ENCODE assay signal across 26 cellular contexts in genomic region chr16:19292186-19292585, GRCh38. TPM values are rescaled to one million over a fixed set of nuclear protein-coding genes. Genes with fewer than 3 reads are reported as not detected.
"Had no signal": no experiment of that assay in that cellular context is flagged by ENCODE, and none has a peak within 500 bp of the region (broad histone marks: within the 10 kb centered on the region; RNA-seq: fewer than 3 reads in every experiment).

No MANE protein-coding gene starts in this region.

- H3K4me3 Mint-ChIP-seq: activated CD4-positive, alpha-beta memory T cell treated with anti-CD3 and anti-CD28 coated beads for 36 hours; activated naive CD4-positive, alpha-beta T cell treated with anti-CD3 and anti-CD28 coated beads, Interleukin-2, amount 10 ng/mL, durations not matched to agents 7 days and 5 days; activated naive CD8-positive, alpha-beta T cell treated with anti-CD3 and anti-CD28 coated beads for 36 hours; activated T-helper 17 cell treated with anti-CD3 and anti-CD28 coated beads, Interleukin-2, amount 50 U/mL, for 72 hours; WTC11 had no signal

- DNase-seq: activated CD4-positive, alpha-beta T cell treated with anti-CD3 and anti-CD28 coated beads for 48 hours; activated CD4-positive, CD25-positive, alpha-beta regulatory T cell treated with anti-CD3 and anti-CD28 coated beads, Interleukin-2, amount 50 U/mL, for 72 hours; activated CD8-positive, alpha-beta memory T cell treated with anti-CD3 and anti-CD28 coated beads for 24 hours; activated gamma-delta T cell; activated naive CD4-positive, alpha-beta T cell treated with anti-CD3 and anti-CD28 coated beads, Interleukin-2, amount 10 ng/mL, durations not matched to agents 7 days and 5 days; activated naive CD8-positive, alpha-beta T cell treated with anti-CD3 and anti-CD28 coated beads for 36 hours; activated T-cell treated with anti-CD3 and anti-CD28 coated beads for 4 hours; activated T-cell treated with anti-CD3 and anti-CD28 coated beads, Interleukin-2, amount 50 U/mL, for 48 hours; KG1; NCI-H1048; NCI-H187 treated with DMSO at 0.1 percent for 48 hours; NCI-H2081 treated with DMSO at 0.1 percent for 48 hours; NCI-H2171; NCI-H446 treated with DMSO at 0.1 percent for 48 hours; RPMI8226; T-helper 9 cell had no signal

- H3K27ac Mint-ChIP-seq: activated naive CD4-positive, alpha-beta T cell treated with anti-CD3 and anti-CD28 coated beads, Interleukin-2, amount 10 ng/mL, durations not matched to agents 7 days and 5 days; activated naive CD8-positive, alpha-beta T cell treated with anti-CD3 and anti-CD28 coated beads for 36 hours; WTC11 had no signal

- H3K36me3 Mint-ChIP-seq: activated CD4-positive, alpha-beta memory T cell treated with anti-CD3 and anti-CD28 coated beads for 36 hours; activated naive CD4-positive, alpha-beta T cell treated with anti-CD3 and anti-CD28 coated beads, Interleukin-2, amount 10 ng/mL, durations not matched to agents 7 days and 5 days; activated naive CD8-positive, alpha-beta T cell treated with anti-CD3 and anti-CD28 coated beads for 36 hours; WTC11 had no signal

- H3K4me3 ChIP-seq: SK-N-MC had no signal

- ATAC-seq: activated T-helper 17 cell treated with anti-CD3 and anti-CD28 coated beads, Interleukin-2, amount 50 U/mL, for 72 hours; Right ventricle myocardium inferior had no signal

- H3K27ac ChIP-seq: SK-N-MC had no signal

RNA-seq across cellular contexts. Expression of gene CLEC19A, which starts 6.7 kb away (rescaled TPM):
- total RNA-seq: activated CD4-positive, alpha-beta memory T cell treated with anti-CD3 and anti-CD28 coated beads for 36 hours; activated naive CD8-positive, alpha-beta T cell treated with anti-CD3 and anti-CD28 coated beads for 36 hours; activated T-helper 17 cell treated with anti-CD3 and anti-CD28 coated beads, Interleukin-2, amount 50 U/mL, for 72 hours; cardiac septum; LHCN-M2; M059J; OCI-LY7; Right ventricle myocardium inferior; T-helper 1 cell treated with Interleukin-12 subunit alpha and Interleukin-12 subunit beta and Interleukin-4 antibody, amounts not matched to agents 30 ng/mL and 1 ng/mL, for 36 hours had no signal
